ENCODE assay signal across 8 cellular contexts in the genomic region with DNA sequence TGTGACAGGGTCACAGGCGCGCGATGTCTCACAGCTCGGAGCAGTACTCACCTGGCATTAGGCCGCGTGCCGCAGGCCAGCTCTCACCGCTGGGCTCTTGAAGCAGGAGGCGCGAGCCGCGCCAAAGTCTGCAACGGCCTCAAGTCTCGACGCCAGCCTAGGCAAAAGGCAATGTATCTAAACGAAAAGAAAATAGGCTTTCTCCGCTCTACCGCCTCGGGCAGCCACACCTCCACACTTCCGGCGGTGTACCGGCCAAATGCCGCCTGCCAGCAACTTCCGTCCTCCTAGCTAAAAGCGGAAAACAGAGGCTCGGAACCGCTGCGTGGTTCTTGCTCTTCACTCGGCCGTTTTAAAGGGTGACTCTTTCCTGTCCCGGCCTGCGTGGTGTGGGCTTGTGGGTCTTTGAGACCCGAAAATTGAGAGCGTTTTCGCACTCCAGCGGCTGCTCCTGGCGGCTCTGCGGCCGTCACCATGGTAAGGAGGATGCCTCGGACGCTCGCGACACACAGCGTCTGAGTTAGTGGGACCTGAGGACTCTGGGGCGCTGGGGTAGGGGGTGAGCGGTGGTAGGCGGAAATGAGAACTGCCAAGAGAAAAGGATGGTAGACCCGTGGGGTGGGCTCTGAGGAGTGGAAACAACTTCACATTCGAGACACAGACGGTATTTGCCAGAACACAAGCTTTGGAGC. TPM values are rescaled to one million over a fixed set of nuclear protein-coding genes. Genes with fewer than 3 reads are reported as not detected.
DNase-seq lines count a peak whose midpoint lies in the region; ATAC-seq and TF ChIP-seq lines count a peak whose summit lies in the region.

Gene GFM2 (minus strand): TSS at position 231 of the 692 bp plus-strand sequence. CDS start 3,375 bp downstream, outside the sequence.
Gene NSA2 (plus strand): TSS at position 363 of the 692 bp plus-strand sequence. CDS start 112 bp downstream, at position 475.

- H3K27ac ChIP-seq in coronary artery = peak within 1 kb of the TSS; percentile 66 to 87

- peak within 1 kb of the TSS; percentile 89 for H3K4me3 ChIP-seq in BE2C (ENCODE audit: low read depth, low read length)
- peak within 1 kb of the TSS; percentile 96 for H3K4me3 ChIP-seq in coronary artery

- ATAC-seq in HG03460 (IDR thresholded peaks at IDR 0.05; ENCODE audit: unreplicated experiment) (peak; percentile 89), left colon (peak; percentile 97)

- H3K4me3 Mint-ChIP-seq in activated CD4-positive, alpha-beta T cell treated with anti-CD3 and anti-CD28 coated beads, Interleukin-2, amount 10 ng/mL, durations not matched to agents 24 days and 14 days = peak within 1 kb of the TSS; percentile 99

- no peaks in the 10 kb centered on the region for H3K27me3 Mint-ChIP-seq in activated CD4-positive, alpha-beta T cell treated with anti-CD3 and anti-CD28 coated beads, Interleukin-2, amount 10 ng/mL, durations not matched to agents 24 days and 14 days

- H3K36me3 Mint-ChIP-seq in activated CD4-positive, alpha-beta T cell treated with anti-CD3 and anti-CD28 coated beads, Interleukin-2, amount 10 ng/mL, durations not matched to agents 24 days and 14 days (ENCODE audit: low read depth) = peaks cover 33% of the 10 kb centered on the region

- no peaks in the 10 kb centered on the region for H3K9me3 ChIP-seq in BE2C

- no peaks in the 10 kb centered on the region for H3K27me3 ChIP-seq in BE2C

- intact Hi-C loops in activated CD4-positive, alpha-beta T cell treated with anti-CD3 and anti-CD28 coated beads, Interleukin-2, amount 10 ng/mL, durations not matched to agents 24 days and 14 days (cut with micrococcal nuclease) = loop anchor here (1.0 to 10.0 kb wide), 9 partner anchors 80 to 1638 kb away; partner anchors contain the start of genes ANKRA2, BTF3, FAM169A and GCNT4
- intact Hi-C loops in left colon (cut with DNase I, micrococcal nuclease) = loop anchor here in 1 of 2 donors (10.0 kb wide), 2 partner anchors 158 to 288 kb away; partner anchors contain the start of gene GCNT4

- TF ChIP-seq CTCF in BE2C (IDR thresholded peaks at IDR 0.05; ENCODE audit: low read depth, low read length) = no peak
- TF ChIP-seq CTCF in coronary artery (IDR thresholded peaks at IDR 0.05) = no peak

- peaks cover 28% of the 10 kb centered on the region for H3K36me3 ChIP-seq in BE2C

- peaks cover 25% of the 10 kb centered on the region for H3K4me1 Mint-ChIP-seq in activated CD4-positive, alpha-beta T cell treated with anti-CD3 and anti-CD28 coated beads, Interleukin-2, amount 10 ng/mL, durations not matched to agents 24 days and 14 days

- peak; percentile 91 for DNase-seq in BE2C
- DNase-seq in GM19240 (ENCODE audit: insufficient read length, low spot score) = peak; percentile 31
- peak; percentile 75 to 92 for DNase-seq in NCI-H526 (lab: John Stamatoyannopoulos, UW)
- peak; percentile 98 for DNase-seq in activated CD4-positive, alpha-beta T cell treated with anti-CD3 and anti-CD28 coated beads, Interleukin-2, amount 10 ng/mL, durations not matched to agents 24 days and 14 days
- peak; percentile 90 for DNase-seq in coronary artery (ENCODE audit: low spot score)
- DNase-seq in left colon = peak; percentile 91 to 95
- DNase-seq in stimulated activated CD4-positive, alpha-beta T cell treated with anti-CD3 and anti-CD28 coated beads, Interleukin-1b, Interleukin-23, amount 100 ng/mL, for 48 hours = peak; percentile 92

- H3K9me3 Mint-ChIP-seq in activated CD4-positive, alpha-beta T cell treated with anti-CD3 and anti-CD28 coated beads, Interleukin-2, amount 10 ng/mL, durations not matched to agents 24 days and 14 days = no peaks in the 10 kb centered on the region

- no peaks in the 10 kb centered on the region for H3K4me1 ChIP-seq in BE2C

- H3K27ac Mint-ChIP-seq in activated CD4-positive, alpha-beta T cell treated with anti-CD3 and anti-CD28 coated beads, Interleukin-2, amount 10 ng/mL, durations not matched to agents 24 days and 14 days = peak within 1 kb of the TSS; percentile 98

RNA-seq across cellular contexts. Expression of gene GFM2, which starts in this region (rescaled TPM):
- polyA plus RNA-seq in BE2C (2012; ENCODE audit: insufficient read depth, insufficient read length, low read depth) = 19.2 TPM
- total RNA-seq in activated CD4-positive, alpha-beta T cell treated with anti-CD3 and anti-CD28 coated beads, Interleukin-2, amount 10 ng/mL, durations not matched to agents 24 days and 14 days = 37.9 and 42.7 TPM in 2 replicates
- 10 to 100 TPM; 21.8 to 22.1 TPM for total RNA-seq in left colon

RNA-seq across cellular contexts. Expression of gene NSA2, which starts in this region (rescaled TPM):
- polyA plus RNA-seq in BE2C (2012; ENCODE audit: insufficient read depth, insufficient read length, low read depth) = 87.0 TPM
- 94.0 and 95.8 TPM in 2 replicates for total RNA-seq in activated CD4-positive, alpha-beta T cell treated with anti-CD3 and anti-CD28 coated beads, Interleukin-2, amount 10 ng/mL, durations not matched to agents 24 days and 14 days
- total RNA-seq in left colon = 10 to 100 TPM; 65.7 to 66.0 TPM

Comparison
In these comparisons a context has a peak if more than half of its experiments do, and no peak if none do; other contexts are left out.
1. Peak in every context shown above with its lines: DNase-seq, ATAC-seq, H3K4me3 ChIP-seq and H3K27ac ChIP-seq.
2. DNase-seq: peak in every context shown above with its lines; median percentile 98 in activated CD4-positive, alpha-beta T cell treated with anti-CD3 and anti-CD28 coated beads, Interleukin-2, amount 10 ng/mL, durations not matched to agents 24 days and 14 days; 93 in left colon; 92 in stimulated activated CD4-positive, alpha-beta T cell treated with anti-CD3 and anti-CD28 coated beads, Interleukin-1b, Interleukin-23, amount 100 ng/mL, for 48 hours; 91 in BE2C; 90 in coronary artery; 84 in NCI-H526; 31 in GM19240.